In genomic region chr7:78578701-78579100, GRCh38 we compare ENCODE assay signal across 19 cellular contexts.
DNase-seq lines count a peak whose midpoint lies in the region; ATAC-seq, FAIRE-seq and TF ChIP-seq lines count a peak whose summit lies in the region.
"Had no signal": no experiment of that assay in that cellular context is flagged by ENCODE, and none has a peak within 500 bp of the region (broad histone marks: within the 10 kb centered on the region; RNA-seq: fewer than 3 reads in every experiment).

No MANE protein-coding gene starts in this region.

- WGBS in HUES64, result 2% methylated on average over 2 of the region's 2 CpGs
- WGBS in small intestine, 3 donors, result 15 to 28% (median 25%) methylated on average over 2 of the region's 2 CpGs

- no peaks in the 10 kb centered on the region for H3K36me3 Mint-ChIP-seq in glutamatergic neuron (ENCODE audit: unreplicated experiment)
- H3K36me3 Mint-ChIP-seq: CD14-positive monocyte had no signal

- H3K9me3 ChIP-seq in HUES64 (ENCODE audit: insufficient read depth, low read depth, low read length) (no peaks in the 10 kb centered on the region), SJCRH30 (replicated peaks) (no peaks in the 10 kb centered on the region), small intestine (ENCODE audit: control insufficient read depth, low read depth) (no peaks in the 10 kb centered on the region)

- H3K4me3 ChIP-seq in HUES64 (ENCODE audit: low read length), result no peak overlapping the region
- no peak overlapping the region for H3K4me3 ChIP-seq in SJCRH30
- no peak overlapping the region for H3K4me3 ChIP-seq in small intestine (ENCODE audit: low read depth in 1 of 2, low read length in 2 of 2)

- peak overlapping the region; percentile 3 for H3K27ac Mint-ChIP-seq in glutamatergic neuron (ENCODE audit: unreplicated experiment)
- H3K27ac Mint-ChIP-seq: CD14-positive monocyte had no signal

- H3K27me3 Mint-ChIP-seq in glutamatergic neuron (ENCODE audit: unreplicated experiment), result no peaks in the 10 kb centered on the region

- peaks cover 5% of the 10 kb centered on the region for H3K9me3 Mint-ChIP-seq in glutamatergic neuron (ENCODE audit: unreplicated experiment)

- H3K27me3 ChIP-seq in HUES64 (ENCODE audit: insufficient read depth, low read length) (no peaks in the 10 kb centered on the region), SJCRH30 (no peaks in the 10 kb centered on the region), small intestine (ENCODE audit: control insufficient read depth in 2 of 2, insufficient read depth in 2 of 2, low read length in 2 of 2) (no peaks in the 10 kb centered on the region)

- H3K27ac ChIP-seq in HUES64 (ENCODE audit: low read depth, low read length) (peak overlapping the region; percentile 96), SJCRH30 (no peak overlapping the region), small intestine (ENCODE audit: low read depth in 1 of 2, low read length in 1 of 2) (no peak overlapping the region)

- peak overlapping the region; percentile 59 for H3K9ac ChIP-seq in HUES64 (ENCODE audit: low read depth, low read length)

- ATAC-seq in HG03135 (IDR thresholded peaks at IDR 0.05; ENCODE audit: unreplicated experiment), result no peak
- ATAC-seq: PC-3 had no signal

- no peak for TF ChIP-seq CTCF in glutamatergic neuron (IDR thresholded peaks at IDR 0.05; ENCODE audit: partially characterized antibody, unreplicated experiment)

- FAIRE-seq in small intestine (lab: Jason Lieb, UNC), result no peak

- DNase-seq in ELF-1 (ENCODE audit: low read depth, low spot score) (peak; percentile 79), glutamatergic neuron (peak; percentile 45), iPS-NIHi7 (ENCODE audit: extremely low spot score) (peak; percentile 54), NCI-H510A treated with DMSO at 0.1 percent for 48 hours (lab: John Stamatoyannopoulos, UW) (no peak), SJCRH30 (no peak), small intestine (no peak)
- DNase-seq: 8988T, GDM1, KG1, MV-4-11, NCI-H1694 treated with DMSO at 0.1 percent for 48 hours, NCI-H510A, NCI-H82, PC-3, RPMI8226, SHP77 treated with DMSO at 0.1 percent for 48 hours had no signal

- H3K4me3 Mint-ChIP-seq in glutamatergic neuron (ENCODE audit: unreplicated experiment), result peak overlapping the region; percentile 22
- H3K4me3 Mint-ChIP-seq: CD14-positive monocyte had no signal

- H3K4me1 ChIP-seq in HUES64 (ENCODE audit: insufficient read depth, low read length) (peaks cover 59% of the 10 kb centered on the region), SJCRH30 (no peaks in the 10 kb centered on the region), small intestine (ENCODE audit: control insufficient read depth in 2 of 2, insufficient read depth in 1 of 2, low read depth in 1 of 2, low read length in 1 of 2) (no peaks in the 10 kb centered on the region)

- no peaks in the 10 kb centered on the region for H3K36me3 ChIP-seq in HUES64 (ENCODE audit: insufficient read depth, low read length)
- H3K36me3 ChIP-seq in SJCRH30, result no peaks in the 10 kb centered on the region; the same call in 1 of the 2 replicates
- no peaks in the 10 kb centered on the region for H3K36me3 ChIP-seq in small intestine (ENCODE audit: control insufficient read depth in 2 of 2, insufficient read depth in 2 of 2, low read length in 2 of 2)

- H3K4me1 Mint-ChIP-seq in glutamatergic neuron (ENCODE audit: low read depth, unreplicated experiment), result peaks cover 21% of the 10 kb centered on the region
- H3K4me1 Mint-ChIP-seq: CD14-positive monocyte had no signal

Comparison
In these comparisons a context has a peak if more than half of its experiments do, and no peak if none do; other contexts are left out.
1. DNase-seq: peak in ELF-1 (single experiment), glutamatergic neuron (single experiment) and iPS-NIHi7 (single experiment); none in NCI-H510A treated with DMSO at 0.1 percent for 48 hours (single experiment), SJCRH30 (0 of 2) and small intestine (single experiment).